26 cellular contexts compared by ENCODE assay signal in the genomic region with DNA sequence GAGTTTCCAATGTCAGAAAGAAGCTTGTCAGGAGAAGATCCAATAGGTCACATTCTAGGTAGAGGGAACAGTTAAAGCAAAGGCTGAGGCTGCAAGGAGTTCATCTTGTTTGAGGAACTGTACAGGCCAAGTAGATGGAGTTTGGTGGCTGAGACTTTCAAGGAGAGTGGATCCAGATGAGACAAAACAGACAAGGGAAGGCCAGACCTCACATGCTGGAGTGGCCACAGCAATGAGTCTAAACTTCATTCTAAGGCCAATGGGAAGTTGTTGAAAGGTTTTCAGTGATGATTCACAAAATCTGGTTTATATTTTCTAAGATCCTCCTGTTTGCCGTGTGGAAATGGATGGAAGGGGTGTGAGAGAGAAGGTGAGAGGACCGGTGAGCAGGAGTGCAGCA. TPM values are rescaled to one million over a fixed set of nuclear protein-coding genes. Genes with fewer than 3 reads are reported as not detected.
"Had no signal": no experiment of that assay in that cellular context is flagged by ENCODE, and none has a peak within 500 bp of the region (broad histone marks: within the 10 kb centered on the region; RNA-seq: fewer than 3 reads in every experiment).

No MANE protein-coding gene starts in this region.

- FAIRE-seq: HepG2 had no signal

- H3K9ac ChIP-seq: KMS-11, SK-N-SH had no signal

- DNase-seq: IMR-90; Kasumi-1; MM.1S; NCI-H1092 treated with DMSO at 0.1 percent for 48 hours; NCI-H1436; NCI-H187; NCI-H2029; NCI-H2081 treated with DMSO at 0.1 percent for 48 hours; NCI-H2171; NCI-H226; NCI-H446; NCI-H510A; NCI-H524 treated with DMSO at 0.1 percent for 48 hours; NCI-H69; NCI-H774; NK-92 treated with Interleukin-12 subunit alpha and Interleukin-12 subunit beta, amount 100 ng/mL, for 24 hours; PC-3; SHP77; SK-N-SH; SW 1271 had no signal

- H3K4me2 ChIP-seq: KMS-11, SK-N-SH had no signal

- H3K27ac ChIP-seq: KMS-11, RWPE1 had no signal

- H3K9me3 ChIP-seq: SK-N-SH had no signal

- ATAC-seq: HepG2, Panc1, PC-3 had no signal

RNA-seq across cellular contexts. Expression of a gene that starts 40.0 kb away (rescaled TPM):
- total RNA-seq: OCI-LY7 had no signal

RNA-seq across cellular contexts. Expression of a gene that starts 43.9 kb away (rescaled TPM):
- total RNA-seq: IMR-90, OCI-LY7, PC-3, SK-MEL-5 had no signal
- polyA plus RNA-seq: IMR-90, SK-N-SH had no signal
